8 cellular contexts compared by ENCODE assay signal in the genomic region with DNA sequence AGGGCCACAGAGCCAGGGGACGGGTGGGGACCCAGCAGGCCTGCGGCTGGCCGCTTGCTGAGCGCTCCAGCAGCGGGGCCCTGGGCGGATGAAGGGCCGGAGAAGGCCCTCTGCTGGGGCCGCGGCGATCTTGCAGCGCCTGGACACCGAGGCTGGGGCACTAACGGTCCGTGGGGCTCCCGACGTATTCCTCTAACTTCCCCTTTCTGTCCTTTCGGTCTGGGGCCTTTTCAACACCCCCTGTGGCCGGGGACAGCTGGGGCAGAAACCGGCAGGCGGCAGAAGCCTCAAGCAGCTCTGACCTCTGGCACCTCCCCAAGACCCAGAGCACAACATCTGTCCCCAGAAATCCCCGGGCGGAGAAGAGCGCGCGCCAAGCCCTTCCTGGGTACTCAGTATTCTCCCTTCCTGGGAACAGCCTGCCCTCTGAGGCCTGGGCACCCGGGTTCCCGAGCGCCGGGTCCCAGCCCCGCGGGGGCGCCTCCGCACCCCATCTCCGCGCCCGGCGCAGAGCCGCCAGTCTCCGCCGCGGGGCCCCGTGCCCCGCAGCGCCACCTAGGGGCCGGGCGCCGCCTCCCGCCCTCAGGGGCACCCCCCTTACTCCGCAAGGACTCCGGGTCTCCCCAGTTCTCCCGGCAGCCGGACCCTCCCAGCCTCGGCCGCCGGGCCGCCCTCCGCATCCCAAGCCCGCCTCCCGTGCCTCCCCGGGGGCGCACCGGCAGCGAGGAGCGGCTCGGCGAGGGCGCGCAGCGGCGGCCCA. TPM values are rescaled to one million over a fixed set of nuclear protein-coding genes. Genes with fewer than 3 reads are reported as not detected.
A peak's percentile ranks its signal among the peaks of the same experiment; 100 is the strongest.
DNase-seq lines count a peak whose midpoint lies in the region; ATAC-seq and TF ChIP-seq lines count a peak whose summit lies in the region.

No MANE protein-coding gene starts in this region.

- WGBS in suprapubic skin = 0% methylated on average over 11 of the region's 70 CpGs

- H3K4me1 ChIP-seq in Caco-2 = no peaks in the 10 kb centered on the region
- peaks cover 16% of the 10 kb centered on the region for H3K4me1 ChIP-seq in neural progenitor cell
- peaks cover 43% of the 10 kb centered on the region for H3K4me1 ChIP-seq in suprapubic skin

- H3K4me1 Mint-ChIP-seq in Caco-2 (ENCODE audit: low read depth, unreplicated experiment) = no peaks in the 10 kb centered on the region
- H3K4me1 Mint-ChIP-seq in neural progenitor cell = peaks cover 28% of the 10 kb centered on the region

- H3K27ac ChIP-seq in neural progenitor cell (no peak overlapping the region), suprapubic skin (peak overlapping the region; percentile 92)

- no TSS peak for BruUV-seq in Caco-2 (replicated peaks; lab: Mats Ljungman, UMichigan)

- no peaks in the 10 kb centered on the region for H3K36me3 ChIP-seq in Caco-2 (ENCODE audit: control insufficient read depth, insufficient read depth, low read length)
- H3K36me3 ChIP-seq in neural progenitor cell = no peaks in the 10 kb centered on the region
- no peaks in the 10 kb centered on the region for H3K36me3 ChIP-seq in suprapubic skin

- peak overlapping the region; percentile 27 for H3K4me3 ChIP-seq in Caco-2 (ENCODE audit: low read depth, low read length)
- peak overlapping the region; percentile 82 for H3K4me3 ChIP-seq in neural progenitor cell
- peak overlapping the region; percentile 69 for H3K4me3 ChIP-seq in suprapubic skin

- POLR2A ChIA-PET in Caco-2 (lab: Charles Lee) = no interaction called here

- DNase-seq in Caco-2 (peak; percentile 39 to 46), HT-29 (ENCODE audit: low spot score) (peak; percentile 66), foreskin melanocyte (peak; percentile 63), neural progenitor cell (ENCODE audit: low spot score) (peak; percentile 80), suprapubic skin (ENCODE audit: low spot score in 2 of 2) (peak; percentile 88 to 90)
- DNase-seq in activated naive CD4-positive, alpha-beta T cell (lab: John Stamatoyannopoulos, UW) = peak; percentile 42 to 73 (median 54)

- no peak overlapping the region for H3K9ac ChIP-seq in neural progenitor cell

- intact Hi-C loops in Caco-2 (cut with micrococcal nuclease; ENCODE audit: unreplicated experiment) = loop anchor here (1.0 to 5.0 kb wide), 3 partner anchors 147 to 551 kb away; no protein-coding TSS in a partner anchor

- peak overlapping the region; percentile 100 for H2AFZ ChIP-seq in neural progenitor cell (replicated peaks)

- H3K36me3 Mint-ChIP-seq in Caco-2 (ENCODE audit: insufficient read depth, unreplicated experiment) (no peaks in the 10 kb centered on the region), neural progenitor cell (no peaks in the 10 kb centered on the region)

- H3K27me3 Mint-ChIP-seq in Caco-2 (ENCODE audit: insufficient read depth, unreplicated experiment) (peaks cover 18% of the 10 kb centered on the region), neural progenitor cell (ENCODE audit: insufficient read depth, low read depth) (peaks cover 11% of the 10 kb centered on the region)

- H3K27ac Mint-ChIP-seq in Caco-2 (ENCODE audit: unreplicated experiment) (no peak overlapping the region), neural progenitor cell (peak overlapping the region; percentile 60)

- peaks cover 6% of the 10 kb centered on the region for H3K79me2 ChIP-seq in neural progenitor cell (ENCODE audit: low read depth)

- TF ChIP-seq CTCF in Caco-2 (IDR thresholded peaks at IDR 0.05; ENCODE audit: insufficient read depth in 1 of 2, low read depth in 1 of 2, low read length in 1 of 2, severe bottlenecking in 1 of 2, unreplicated experiment in 1 of 2) (peak; percentile 52 to 67), neural progenitor cell (IDR thresholded peaks at IDR 0.05) (peak; percentile 74), suprapubic skin (IDR thresholded peaks at IDR 0.05) (peak; percentile 75 to 89)

- TF ChIP-seq EP300 in suprapubic skin (IDR thresholded peaks at IDR 0.05) = no peak

- H3K27me3 ChIP-seq in Caco-2 (replicated peaks; ENCODE audit: control insufficient read depth, insufficient read depth, low read length) = no peaks in the 10 kb centered on the region; the same call in 1 of the 2 replicates
- peaks cover 26% of the 10 kb centered on the region for H3K27me3 ChIP-seq in neural progenitor cell
- H3K27me3 ChIP-seq in suprapubic skin = no peaks in the 10 kb centered on the region

- no peaks in the 10 kb centered on the region for H3K9me3 ChIP-seq in Caco-2
- no peaks in the 10 kb centered on the region for H3K9me3 ChIP-seq in neural progenitor cell (ENCODE audit: low read depth)
- H3K9me3 ChIP-seq in suprapubic skin = no peaks in the 10 kb centered on the region

- peak; percentile 21; the same call in 1 of the 2 replicates for TF ChIP-seq POLR2A in Raji (IDR thresholded peaks at IDR 0.05; ENCODE audit: insufficient read depth, low read depth, low read length)
- peak in 1 of 2 donors; percentile 32 for TF ChIP-seq POLR2A in suprapubic skin (IDR thresholded peaks at IDR 0.05)

- peak overlapping the region; percentile 96 for H3K4me2 ChIP-seq in neural progenitor cell

- H4K20me1 ChIP-seq in neural progenitor cell (ENCODE audit: low read depth) = peaks cover 22% of the 10 kb centered on the region

- CTCF ChIA-PET in Caco-2 (lab: Charles Lee) = no interaction called here

- ATAC-seq in GM21367 (IDR thresholded peaks at IDR 0.05; ENCODE audit: unreplicated experiment) = peak; percentile 41

- no peaks in the 10 kb centered on the region for H3K9me3 Mint-ChIP-seq in Caco-2 (ENCODE audit: unreplicated experiment)
- no peaks in the 10 kb centered on the region for H3K9me3 Mint-ChIP-seq in neural progenitor cell

- H3F3A ChIP-seq in neural progenitor cell (ENCODE audit: low read depth) = peaks cover 20% of the 10 kb centered on the region

- H3K4me3 Mint-ChIP-seq in Caco-2 (ENCODE audit: unreplicated experiment) (peak overlapping the region; percentile 57), neural progenitor cell (peak overlapping the region; percentile 89)

RNA-seq across cellular contexts. Expression of a gene that starts 0.6 kb away (rescaled TPM):
- 0.26 TPM in 1 of 2 replicates, not detected in the other for total RNA-seq in Caco-2 (2022)
- total RNA-seq in HT-29 (2014; rRNA removed; shearing (Covaris generic)) = 0.47 and 2.2 TPM in 2 replicates
- total RNA-seq in neural progenitor cell (ENCODE audit: low replicate concordance) = 4.8 and 6.6 TPM in 2 replicates
- total RNA-seq in suprapubic skin = 100 to 1,000 TPM in 1 of 4 donors, 10 to 100 TPM in 3; 29.0 to 131 (median 44.6) TPM

Comparison
In these comparisons a context has a peak if more than half of its experiments do, and no peak if none do; other contexts are left out.
1. H3K4me3 ChIP-seq: peak in every context shown above with its lines; median percentile 82 in neural progenitor cell; 69 in suprapubic skin; 27 in Caco-2.